ENCODE assay signal across 11 cellular contexts in the genomic region with DNA sequence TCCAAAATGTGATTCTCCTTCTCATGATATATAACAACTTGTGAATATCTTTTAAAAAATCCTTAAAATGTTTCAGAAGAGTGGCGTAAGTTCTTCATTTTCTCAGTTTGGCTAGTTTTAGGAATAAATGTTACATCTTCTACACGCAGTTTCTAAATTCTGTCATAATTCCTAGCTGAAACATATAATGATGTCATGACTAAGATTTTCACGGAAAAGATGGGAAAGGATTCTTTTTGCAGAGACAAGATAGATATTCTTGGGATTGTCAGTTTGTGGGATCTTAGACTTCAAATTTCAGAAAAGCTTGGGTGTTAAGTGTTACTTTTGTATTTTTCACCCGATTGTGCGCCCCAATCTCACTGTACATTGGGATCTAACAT. TPM values are rescaled to one million over a fixed set of nuclear protein-coding genes. Genes with fewer than 3 reads are reported as not detected.
DNase-seq lines count a peak whose midpoint lies in the region; ATAC-seq and TF ChIP-seq lines count a peak whose summit lies in the region.
"Had no signal": no experiment of that assay in that cellular context is flagged by ENCODE, and none has a peak within 500 bp of the region (broad histone marks: within the 10 kb centered on the region; RNA-seq: fewer than 3 reads in every experiment).

No MANE protein-coding gene starts in this region.

- H2AFZ ChIP-seq in KMS-11 (ENCODE audit: low read depth) (no peak overlapping the region), neural progenitor cell (replicated peaks) (no peak overlapping the region)

- DNase-seq in BE2C (no peak), neural progenitor cell (ENCODE audit: low spot score) (no peak), NCI-H1930 (lab: John Stamatoyannopoulos, UW) (no peak), posterior vena cava (ENCODE audit: low spot score) (no peak), SKM-1 treated with dmso at 0.1 percent for 144 hours (lab: John Stamatoyannopoulos, UW; ENCODE audit: unreplicated experiment) (no peak)

- H3K27ac Mint-ChIP-seq in neural progenitor cell = no peak overlapping the region
- H3K27ac Mint-ChIP-seq: activated CD4-positive, alpha-beta memory T cell treated with anti-CD3 and anti-CD28 coated beads, Interleukin-2, amount 10 ng/mL, durations not matched to agents 7 days and 5 days; dendritic cell treated with granulocyte-macrophage colony-stimulating factor and Interleukin-4, amounts not matched to agents 40 ng/mL and 50 ng/mL, for 4 days; nephron had no signal

- H3K4me1 ChIP-seq in BE2C (no peaks in the 10 kb centered on the region; the same call in none of the 2 replicates), KMS-11 (ENCODE audit: low read depth, poor library complexity, severe bottlenecking) (peaks cover 64% of the 10 kb centered on the region), endocrine pancreas (ENCODE audit: control insufficient read depth, insufficient read depth, low read length) (peaks cover 15% of the 10 kb centered on the region), neural progenitor cell (peaks cover 31% of the 10 kb centered on the region)

- H3K4me3 ChIP-seq in BE2C (ENCODE audit: low read depth, low read length) (peak overlapping the region; percentile 91), KMS-11 (IDR thresholded peaks at IDR 0.05; ENCODE audit: insufficient read depth, low read depth, low read length) (no peak overlapping the region), endocrine pancreas (ENCODE audit: control insufficient read depth, insufficient read depth, low read length) (peak overlapping the region; percentile 94), neural progenitor cell (peak overlapping the region; percentile 77)

- H3K27me3 ChIP-seq in BE2C = peaks cover 13% of the 10 kb centered on the region
- no peaks in the 10 kb centered on the region for H3K27me3 ChIP-seq in KMS-11 (ENCODE audit: insufficient read depth, low read depth)
- no peaks in the 10 kb centered on the region for H3K27me3 ChIP-seq in endocrine pancreas (ENCODE audit: control insufficient read depth, insufficient read depth, low read length)
- H3K27me3 ChIP-seq in neural progenitor cell = no peaks in the 10 kb centered on the region

- H3K9ac ChIP-seq in KMS-11 = no peak overlapping the region; the same call in 1 of the 2 replicates
- H3K9ac ChIP-seq in endocrine pancreas (ENCODE audit: control insufficient read depth, insufficient read depth, low read length) = peak overlapping the region; percentile 58
- H3K9ac ChIP-seq in neural progenitor cell = peak overlapping the region; percentile 77

- H3K4me2 ChIP-seq in KMS-11 = peak overlapping the region; percentile 68
- peak overlapping the region; percentile 93 for H3K4me2 ChIP-seq in neural progenitor cell

- intact Hi-C loops in posterior vena cava (cut with DNase I) = no loop called here

- no peaks in the 10 kb centered on the region for H3K27me3 Mint-ChIP-seq in neural progenitor cell (ENCODE audit: insufficient read depth, low read depth)
- H3K27me3 Mint-ChIP-seq: activated CD4-positive, alpha-beta memory T cell treated with anti-CD3 and anti-CD28 coated beads, Interleukin-2, amount 10 ng/mL, durations not matched to agents 7 days and 5 days; dendritic cell treated with granulocyte-macrophage colony-stimulating factor and Interleukin-4, amounts not matched to agents 40 ng/mL and 50 ng/mL, for 4 days had no signal

- no peak overlapping the region for H3K4me3 Mint-ChIP-seq in neural progenitor cell
- H3K4me3 Mint-ChIP-seq: activated CD4-positive, alpha-beta memory T cell treated with anti-CD3 and anti-CD28 coated beads, Interleukin-2, amount 10 ng/mL, durations not matched to agents 7 days and 5 days; dendritic cell treated with granulocyte-macrophage colony-stimulating factor and Interleukin-4, amounts not matched to agents 40 ng/mL and 50 ng/mL, for 4 days had no signal

- no peak overlapping the region for H3K27ac ChIP-seq in KMS-11
- no peak overlapping the region for H3K27ac ChIP-seq in neural progenitor cell

- H3K9me3 ChIP-seq in BE2C (no peaks in the 10 kb centered on the region), endocrine pancreas (ENCODE audit: control insufficient read depth, low read length) (no peaks in the 10 kb centered on the region), neural progenitor cell (ENCODE audit: low read depth) (no peaks in the 10 kb centered on the region)

- no peaks in the 10 kb centered on the region for H3K9me3 Mint-ChIP-seq in neural progenitor cell
- H3K9me3 Mint-ChIP-seq: activated CD4-positive, alpha-beta memory T cell treated with anti-CD3 and anti-CD28 coated beads, Interleukin-2, amount 10 ng/mL, durations not matched to agents 7 days and 5 days; dendritic cell treated with granulocyte-macrophage colony-stimulating factor and Interleukin-4, amounts not matched to agents 40 ng/mL and 50 ng/mL, for 4 days; nephron had no signal

- H3F3A ChIP-seq in neural progenitor cell (ENCODE audit: low read depth) = peaks cover 16% of the 10 kb centered on the region

- TF ChIP-seq CTCF in BE2C (IDR thresholded peaks at IDR 0.05; ENCODE audit: low read depth, low read length) (no peak), KMS-11 (conservative IDR thresholded peaks at IDR 0.05; ENCODE audit: low read depth, low read length) (no peak), neural progenitor cell (IDR thresholded peaks at IDR 0.05) (no peak)

- H3K36me3 ChIP-seq in BE2C (no peaks in the 10 kb centered on the region), KMS-11 (ENCODE audit: insufficient read depth) (no peaks in the 10 kb centered on the region), endocrine pancreas (ENCODE audit: control insufficient read depth, insufficient read depth, low read length) (no peaks in the 10 kb centered on the region), neural progenitor cell (no peaks in the 10 kb centered on the region)

- H3K36me3 Mint-ChIP-seq in neural progenitor cell = no peaks in the 10 kb centered on the region

- no peak for ATAC-seq in activated CD4-positive, CD25-positive, alpha-beta regulatory T cell treated with anti-CD3 and anti-CD28 coated beads, Interleukin-2, amount 50 U/mL, for 24 hours

- H3K79me2 ChIP-seq in KMS-11 (ENCODE audit: insufficient read depth, low read depth) (peaks cover 59% of the 10 kb centered on the region), neural progenitor cell (ENCODE audit: low read depth) (peaks cover 61% of the 10 kb centered on the region)

- peaks cover 32% of the 10 kb centered on the region for H3K4me1 Mint-ChIP-seq in neural progenitor cell

- H4K20me1 ChIP-seq in KMS-11 (ENCODE audit: insufficient read depth) = peaks cover 23% of the 10 kb centered on the region
- peaks cover 47% of the 10 kb centered on the region for H4K20me1 ChIP-seq in neural progenitor cell (ENCODE audit: low read depth)

RNA-seq across cellular contexts. Expression of gene EED, which starts 1.7 kb away (rescaled TPM):
- 15.4 TPM for polyA plus RNA-seq in BE2C (2012; ENCODE audit: insufficient read depth, insufficient read length, low read depth)
- total RNA-seq in neural progenitor cell (ENCODE audit: low replicate concordance) (44.2 and 64.9 TPM in 2 replicates), posterior vena cava (10 to 100 TPM; 16.1 to 18.0 TPM)

RNA-seq across cellular contexts. Expression of gene HIKESHI, which starts 55.8 kb away (rescaled TPM):
- polyA plus RNA-seq in BE2C (2012; ENCODE audit: insufficient read depth, insufficient read length, low read depth) = 45.5 TPM
- total RNA-seq in neural progenitor cell (ENCODE audit: low replicate concordance) (86.6 and 87.2 TPM in 2 replicates), posterior vena cava (10 to 100 TPM; 29.1 to 40.3 TPM)
